ENCODE assay signal across 23 cellular contexts in the genomic region with DNA sequence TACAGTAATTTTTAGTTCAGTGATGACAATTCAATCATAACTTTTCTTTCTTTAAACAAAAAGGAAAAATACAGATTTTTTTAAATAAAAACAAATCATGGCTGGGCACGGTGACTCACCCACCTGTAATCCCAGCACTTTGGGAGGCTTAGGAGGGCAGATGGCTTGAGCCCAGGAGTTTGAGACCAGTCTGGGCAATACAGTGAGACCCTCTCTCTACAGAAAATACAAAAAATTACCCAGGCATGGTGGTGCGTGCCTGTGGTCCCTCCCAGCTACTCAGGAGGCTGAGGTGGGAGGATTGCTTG.
"Had no signal": no experiment of that assay in that cellular context is flagged by ENCODE, and none has a peak within 500 bp of the region (broad histone marks: within the 10 kb centered on the region; RNA-seq: fewer than 3 reads in every experiment).

No MANE protein-coding gene starts in this region.

- H3K27me3 ChIP-seq: adrenal gland, ascending aorta, breast epithelium, right lobe of liver, tibial artery had no signal

- DNase-seq: activated CD4-positive, alpha-beta T cell treated with anti-CD3 and anti-CD28 coated beads for 4 hours; activated CD4-positive, alpha-beta T cell treated with anti-CD3 and anti-CD28 coated beads, Interleukin-2, amount 50 U/mL, for 48 hours; activated CD4-positive, CD25-positive, alpha-beta regulatory T cell; activated CD8-positive, alpha-beta memory T cell treated with anti-CD3 and anti-CD28 coated beads, Interleukin-2, amount 50 U/mL, for 48 hours; activated gamma-delta T cell treated with Interleukin-2 at 50 U/mL for 16 hours; activated T-cell treated with anti-CD3 and anti-CD28 coated beads, Interleukin-2, amount 50 U/mL, for 48 hours; adrenal gland; effector memory CD8-positive, alpha-beta T cell; kidney; lower lobe of right lung; naive B cell; occipital lobe; right lobe of liver; small intestine; stimulated activated CD4-positive, alpha-beta T cell treated with anti-CD3 and anti-CD28 coated beads, Interleukin-2, amount 100 ng/mL, for 24 hours; stimulated activated naive CD8-positive, alpha-beta T cell treated with anti-CD3 and anti-CD28 coated beads, Interleukin-15, amount 100 ng/mL, for 72 hours; T1000; tibial artery had no signal

- H3K9me3 ChIP-seq: adrenal gland, ascending aorta, breast epithelium, lower lobe of right lung, right lobe of liver, tibial artery had no signal

- H3K4me1 ChIP-seq: adrenal gland, breast epithelium, lower lobe of right lung, right lobe of liver had no signal

- H3K36me3 ChIP-seq: adrenal gland, ascending aorta, breast epithelium, lower lobe of right lung, right lobe of liver, tibial artery had no signal

- H3K27ac ChIP-seq: adrenal gland, breast epithelium, lower lobe of right lung, right lobe of liver, tibial artery had no signal

- ATAC-seq: activated naive CD4-positive, alpha-beta T cell treated with anti-CD3 and anti-CD28 coated beads, Interleukin-2, amount 50 U/mL, for 72 hours; effector memory CD8-positive, alpha-beta T cell; left lobe of liver; right lobe of liver; stimulated activated effector memory CD8-positive, alpha-beta T cell treated with anti-CD3 and anti-CD28 coated beads, Interleukin-12 subunit alpha, Interleukin-12 subunit beta, amount 100 ng/mL, for 72 hours had no signal

- H3K4me3 ChIP-seq: adrenal gland, ascending aorta, breast epithelium, lower lobe of right lung, right lobe of liver, tibial artery had no signal
